19 cellular contexts compared by ENCODE assay signal in the genomic region with DNA sequence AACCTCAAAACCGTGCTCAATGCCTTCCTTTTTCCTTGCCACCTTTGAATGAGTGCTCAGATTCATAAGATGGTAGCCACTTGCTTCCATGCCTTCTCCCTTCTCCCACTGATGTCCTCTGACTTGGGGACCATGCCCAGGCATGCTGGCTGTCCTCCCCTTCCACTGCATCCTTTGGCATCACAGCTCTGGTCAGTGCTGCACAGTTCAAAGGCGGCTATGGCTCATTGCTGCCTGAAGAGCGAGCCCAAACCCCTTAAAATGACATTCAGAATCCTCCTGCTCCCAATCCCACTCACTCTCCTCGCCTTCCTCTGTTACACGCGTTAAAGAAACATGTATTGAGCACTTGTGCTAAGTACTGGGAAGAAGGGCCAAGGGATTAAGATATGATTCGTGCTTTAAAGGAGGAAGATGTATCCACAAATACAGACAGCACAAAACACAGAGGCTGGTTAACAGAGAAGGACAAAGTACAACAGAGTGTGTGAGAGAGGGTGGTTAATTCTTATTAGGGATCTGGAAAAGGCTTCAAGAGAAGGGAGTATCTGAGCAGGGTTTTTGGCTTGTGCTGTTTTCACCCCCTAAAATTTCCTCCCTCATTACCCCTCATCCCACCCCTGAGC.
DNase-seq lines count a peak whose midpoint lies in the region; ATAC-seq, FAIRE-seq and TF ChIP-seq lines count a peak whose summit lies in the region.
"Had no signal": no experiment of that assay in that cellular context is flagged by ENCODE, and none has a peak within 500 bp of the region (broad histone marks: within the 10 kb centered on the region; RNA-seq: fewer than 3 reads in every experiment).

No MANE protein-coding gene starts in this region.

- no peaks in the 10 kb centered on the region for H3F3A ChIP-seq in GM23338 (replicated peaks; ENCODE audit: low read depth)

- TF ChIP-seq CTCF in A673 (conservative IDR thresholded peaks at IDR 0.05; ENCODE audit: low read depth, low read length) (no peak), GM23338 (conservative IDR thresholded peaks at IDR 0.05; ENCODE audit: low read depth in 2 of 2) (peak in 1 of 2 experiments; percentile 25; a peak in 2 of 4 replicates), H1 (IDR thresholded peaks at IDR 0.05; ENCODE audit: control extremely low read depth in 1 of 3, insufficient read depth in 1 of 3, low read depth in 1 of 3, low read length in 3 of 3) (no peak)

- H4K8ac ChIP-seq in H1 (ENCODE audit: extremely low read depth, insufficient read depth, low read length): no peak overlapping the region

- H3K9ac ChIP-seq in H1 (replicated peaks in 1 of 4; ENCODE audit: extremely low read depth in 1 of 4, low read depth in 3 of 4, low read length in 3 of 4): no peak overlapping the region

- ATAC-seq in GM23338: peak; percentile 53
- no peak for ATAC-seq in HG02973 (IDR thresholded peaks at IDR 0.05; ENCODE audit: unreplicated experiment)
- no peak for ATAC-seq in HG03469 (IDR thresholded peaks at IDR 0.05; ENCODE audit: unreplicated experiment)
- no peak for ATAC-seq in esophagus mucosa
- ATAC-seq: activated CD8-positive, alpha-beta T cell treated with anti-CD3 and anti-CD28 coated beads, Interleukin-2, amount 10 ng/mL, durations not matched to agents 7 days and 5 days had no signal

- CTCF ChIA-PET in A673 (lab: Charles Lee): interaction anchor here (1.8 kb wide), 1 partner anchor 140 kb away, joined by 6 read pairs; no protein-coding TSS in a partner anchor
- CTCF ChIA-PET in H1 (lab: Charles Lee; ENCODE audit: partially characterized antibody): interaction anchor here (0.9 to 8.5 kb wide), 5 partner anchors 11 to 141 kb away, joined by 3 to 183 read pairs (median 5); no protein-coding TSS in a partner anchor

- TF ChIP-seq EP300 in H1 (IDR thresholded peaks at IDR 0.05; ENCODE audit: borderline replicate concordance in 1 of 2, low read depth in 2 of 2, low read length in 2 of 2): no peak

- peak overlapping the region; percentile 78; the same call in 1 of the 2 replicates for H2AFZ ChIP-seq in GM23338
- peak overlapping the region; percentile 35; the same call in 1 of the 2 replicates for H2AFZ ChIP-seq in H1 (ENCODE audit: low read length)

- H3K9me3 ChIP-seq in A673 (ENCODE audit: low read depth, low read length, poor library complexity, severe bottlenecking) (no peaks in the 10 kb centered on the region), H1 (ENCODE audit: insufficient read depth in 2 of 2, low read depth in 1 of 2, low read length in 1 of 2) (no peaks in the 10 kb centered on the region)
- H3K9me3 ChIP-seq: breast epithelium, neutrophil, right lobe of liver had no signal

- H3K4me1 Mint-ChIP-seq in GM23338: peaks cover 4% of the 10 kb centered on the region
- H3K4me1 Mint-ChIP-seq: activated B cell treated with CpG ODN at 0.5 μM for 24 hours, IgD-negative memory B cell had no signal

- no peaks in the 10 kb centered on the region for H3K36me3 Mint-ChIP-seq in GM23338 (ENCODE audit: low read depth)
- H3K36me3 Mint-ChIP-seq: activated naive CD8-positive, alpha-beta T cell treated with anti-CD3 and anti-CD28 coated beads, Interleukin-2, amount 10 ng/mL, durations not matched to agents 7 days and 5 days; IgD-negative memory B cell had no signal

- no peaks in the 10 kb centered on the region for H3K9me2 ChIP-seq in GM23338 (ENCODE audit: insufficient read depth)

- H3K56ac ChIP-seq in H1 (replicated peaks; ENCODE audit: insufficient read length, low read depth, low read length): no peak overlapping the region

- H4K20me1 ChIP-seq in GM23338 (replicated peaks; ENCODE audit: insufficient read depth) (no peaks in the 10 kb centered on the region), H1 (replicated peaks in 1 of 2; ENCODE audit: control insufficient read depth in 1 of 2, insufficient read depth in 2 of 2, low read length in 2 of 2) (no peaks in the 10 kb centered on the region)

- H3K9me3 Mint-ChIP-seq in GM23338: no peaks in the 10 kb centered on the region
- H3K9me3 Mint-ChIP-seq: activated B cell treated with CpG ODN at 0.5 μM for 24 hours; activated naive CD8-positive, alpha-beta T cell treated with anti-CD3 and anti-CD28 coated beads, Interleukin-2, amount 10 ng/mL, durations not matched to agents 7 days and 5 days; activated T-helper 1 cell treated with anti-CD3 and anti-CD28 coated beads, Interleukin-12 subunit alpha, Interleukin-12 subunit beta, Interleukin-2, Interleukin-4 antibody, amounts not matched to agents 30 ng/mL and 10 ng/mL and 1 ng/mL, durations not matched to agents 14 hours and 24 hours and 36 hours; IgD-negative memory B cell had no signal

- H4K91ac ChIP-seq in H1 (replicated peaks; ENCODE audit: insufficient read length, low read length): no peak overlapping the region

- no peak overlapping the region for H2BK12ac ChIP-seq in H1 (ENCODE audit: low read depth, low read length)

- H3K27me3 Mint-ChIP-seq in GM23338 (ENCODE audit: insufficient read depth, low read depth, poor library complexity): peaks cover 3% of the 10 kb centered on the region
- H3K27me3 Mint-ChIP-seq: activated naive CD8-positive, alpha-beta T cell treated with anti-CD3 and anti-CD28 coated beads, Interleukin-2, amount 10 ng/mL, durations not matched to agents 7 days and 5 days had no signal

- H3K4ac ChIP-seq in H1 (replicated peaks; ENCODE audit: insufficient read length, low read depth, low read length): peak overlapping the region; percentile 50

- no peak overlapping the region for H2BK15ac ChIP-seq in H1 (ENCODE audit: low read length)

- no peaks in the 10 kb centered on the region for H3K23me2 ChIP-seq in H1 (ENCODE audit: low read depth, low read length)

- H3K4me2 ChIP-seq in GM23338 (no peak overlapping the region), H1 (ENCODE audit: insufficient read depth in 1 of 2, low read depth in 2 of 2, low read length in 2 of 2) (no peak overlapping the region)

- POLR2A ChIA-PET in A673 (lab: Charles Lee; ENCODE audit: low non-redundant PET) (no interaction called here), H1 (lab: Charles Lee; ENCODE audit: partially characterized antibody) (no interaction called here)

- intact Hi-C loops in A673 (cut with micrococcal nuclease; ENCODE audit: unreplicated experiment): loop anchor here (10.0 kb wide), 3 partner anchors 110 to 1450 kb away; a partner anchor contains a TSS

- WGBS in H1 (ENCODE audit: extremely low coverage in 1 of 2, insufficient coverage in 1 of 2, insufficient read length in 1 of 2, insufficient replicate concordance in 2 of 2, low coverage in 1 of 2, low lambda C conversion rate in 2 of 2, missing lambda C conversion rate in 1 of 2), 2 experiments: 86% methylated on average over 7 of the region's 7 CpGs; no CpG with 5 or more reads in 1 of the 2 experiments

- H3K36me3 ChIP-seq in A673 (ENCODE audit: insufficient read depth, low read length, poor library complexity, severe bottlenecking): no peaks in the 10 kb centered on the region
- H3K36me3 ChIP-seq in GM23338 (ENCODE audit: insufficient read depth): no peaks in the 10 kb centered on the region
- no peaks in the 10 kb centered on the region for H3K36me3 ChIP-seq in H1 (ENCODE audit: control insufficient read depth in 2 of 4, insufficient read depth in 4 of 4, low read length in 3 of 4)
- H3K36me3 ChIP-seq: breast epithelium, neutrophil, right lobe of liver had no signal

- peak; percentile 12 to 21; a peak in 1 of 4 replicates for TF ChIP-seq RAD21 in H1 (IDR thresholded peaks at IDR 0.05 in 1 of 2, conservative IDR thresholded peaks at IDR 0.05 in 1 of 2; ENCODE audit: low read depth in 2 of 2, low read length in 2 of 2)

- no peak overlapping the region for H3K14ac ChIP-seq in H1 (ENCODE audit: insufficient read length)

- H3K27ac ChIP-seq in A673 (ENCODE audit: low read depth, low read length, poor library complexity, severe bottlenecking) (no peak overlapping the region), GM23338 (ENCODE audit: low read depth) (no peak overlapping the region), H1 (ENCODE audit: low read depth, low read length) (no peak overlapping the region)
- H3K27ac ChIP-seq: breast epithelium, neutrophil, right lobe of liver had no signal

- H2AK5ac ChIP-seq in H1 (ENCODE audit: low read depth, low read length): no peak overlapping the region

- no peak overlapping the region for H2BK5ac ChIP-seq in H1 (ENCODE audit: low read depth, low read length)

- H3K4me3 Mint-ChIP-seq in GM23338: no peak overlapping the region
- H3K4me3 Mint-ChIP-seq: activated B cell treated with CpG ODN at 0.5 μM for 24 hours; activated CD8-positive, alpha-beta T cell treated with anti-CD3 and anti-CD28 coated beads, Interleukin-2, amount 10 ng/mL, durations not matched to agents 7 days and 5 days; activated naive CD8-positive, alpha-beta T cell treated with anti-CD3 and anti-CD28 coated beads, Interleukin-2, amount 10 ng/mL, durations not matched to agents 7 days and 5 days; activated T-helper 1 cell treated with anti-CD3 and anti-CD28 coated beads, Interleukin-12 subunit alpha, Interleukin-12 subunit beta, Interleukin-2, Interleukin-4 antibody, amounts not matched to agents 30 ng/mL and 10 ng/mL and 1 ng/mL, durations not matched to agents 14 hours and 24 hours and 36 hours; IgD-negative memory B cell had no signal

- H2BK120ac ChIP-seq in H1 (replicated peaks; ENCODE audit: low read depth, low read length): no peak overlapping the region

- no peak overlapping the region for H3K27ac Mint-ChIP-seq in GM23338
- H3K27ac Mint-ChIP-seq: activated B cell treated with CpG ODN at 0.5 μM for 24 hours; activated CD8-positive, alpha-beta T cell treated with anti-CD3 and anti-CD28 coated beads, Interleukin-2, amount 10 ng/mL, durations not matched to agents 7 days and 5 days; activated naive CD8-positive, alpha-beta T cell treated with anti-CD3 and anti-CD28 coated beads, Interleukin-2, amount 10 ng/mL, durations not matched to agents 7 days and 5 days; activated T-helper 1 cell treated with anti-CD3 and anti-CD28 coated beads, Interleukin-12 subunit alpha, Interleukin-12 subunit beta, Interleukin-2, Interleukin-4 antibody, amounts not matched to agents 30 ng/mL and 10 ng/mL and 1 ng/mL, durations not matched to agents 14 hours and 24 hours and 36 hours; IgD-negative memory B cell had no signal

- H3K27me3 ChIP-seq in A673 (replicated peaks; ENCODE audit: insufficient read depth, low read depth, low read length, poor library complexity) (no peaks in the 10 kb centered on the region), GM23338 (ENCODE audit: insufficient read depth) (no peaks in the 10 kb centered on the region), H1 (replicated peaks in 1 of 4; ENCODE audit: control insufficient read depth in 3 of 4, extremely low read depth in 1 of 4, insufficient read depth in 3 of 4, low read length in 3 of 4) (no peaks in the 10 kb centered on the region)
- H3K27me3 ChIP-seq: breast epithelium, neutrophil, right lobe of liver had no signal

- no TSS peak for BruUV-seq in A673 (replicated peaks; lab: Mats Ljungman, UMichigan)

- H4K5ac ChIP-seq in H1 (ENCODE audit: insufficient read length, low read depth, low read length): no peak overlapping the region

- no peaks in the 10 kb centered on the region for H3K79me2 ChIP-seq in GM23338 (replicated peaks; ENCODE audit: insufficient read depth)
- H3K79me2 ChIP-seq in H1 (ENCODE audit: control insufficient read depth in 1 of 2, insufficient read depth in 2 of 2, low read length in 2 of 2): no peaks in the 10 kb centered on the region

- TF ChIP-seq POLR2A in H1 (IDR thresholded peaks at IDR 0.05; ENCODE audit: control extremely low read depth in 1 of 2, low read depth in 2 of 2, low read length in 2 of 2): no peak

- no peak overlapping the region for H3K18ac ChIP-seq in H1 (ENCODE audit: extremely low read depth, low read length)

- no peaks in the 10 kb centered on the region for H3K79me1 ChIP-seq in H1 (ENCODE audit: low read depth, low read length)

- H3K4me1 ChIP-seq in A673 (ENCODE audit: insufficient read depth, low read length, poor library complexity, severe bottlenecking) (peaks cover 13% of the 10 kb centered on the region), GM23338 (ENCODE audit: insufficient read depth) (peaks cover 5% of the 10 kb centered on the region; the same call in 1 of the 2 replicates), H1 (replicated peaks in 1 of 4; ENCODE audit: control insufficient read depth in 3 of 4, insufficient read depth in 4 of 4, low read length in 3 of 4) (no peaks in the 10 kb centered on the region)
- H3K4me1 ChIP-seq: breast epithelium had no signal

- peak; percentile 2 for DNase-seq in A673 (ENCODE audit: low spot score)
- DNase-seq in GM23338 (ENCODE audit: low spot score): no peak
- DNase-seq in NCI-H748 treated with DMSO at 0.1 percent for 48 hours (lab: John Stamatoyannopoulos, UW): peak; percentile 48
- no peak for DNase-seq in H1 (ENCODE audit: low read depth in 1 of 2, low spot score in 2 of 2)
- DNase-seq in hippocampal formation (lab: John Stamatoyannopoulos, UW): no peak
- DNase-seq: activated B cell treated with CpG ODN at 0.5 μM for 24 hours; activated CD8-positive, alpha-beta T cell treated with anti-CD3 and anti-CD28 coated beads, Interleukin-2, amount 10 ng/mL, durations not matched to agents 7 days and 5 days; activated naive CD8-positive, alpha-beta T cell treated with anti-CD3 and anti-CD28 coated beads, Interleukin-2, amount 10 ng/mL, durations not matched to agents 7 days and 5 days; Calu3; NCI-H1048; right lobe of liver had no signal

- H3K23ac ChIP-seq in H1 (ENCODE audit: insufficient read length): no peak overlapping the region

- no peak overlapping the region for H2BK20ac ChIP-seq in H1 (ENCODE audit: low read length)

- H3K4me3 ChIP-seq in A673 (ENCODE audit: low read depth, low read length, poor library complexity, severe bottlenecking) (no peak overlapping the region), GM23338 (no peak overlapping the region), H1 (ENCODE audit: extremely low read depth in 1 of 4, insufficient read depth in 2 of 4, low read depth in 3 of 4, low read length in 4 of 4) (no peak overlapping the region)
- H3K4me3 ChIP-seq: breast epithelium, right lobe of liver had no signal

- FAIRE-seq in H1 (lab: Jason Lieb, UNC): no peak
- FAIRE-seq: GM19239 had no signal

Comparison
In these comparisons a context has a peak if more than half of its experiments do, and no peak if none do; other contexts are left out.
1. DNase-seq: peak in A673 (single experiment) and NCI-H748 treated with DMSO at 0.1 percent for 48 hours (single experiment); none in GM23338 (single experiment), H1 (0 of 2) and hippocampal formation (0 of 2).